ENCODE assay signal across 11 cellular contexts in the genomic region with DNA sequence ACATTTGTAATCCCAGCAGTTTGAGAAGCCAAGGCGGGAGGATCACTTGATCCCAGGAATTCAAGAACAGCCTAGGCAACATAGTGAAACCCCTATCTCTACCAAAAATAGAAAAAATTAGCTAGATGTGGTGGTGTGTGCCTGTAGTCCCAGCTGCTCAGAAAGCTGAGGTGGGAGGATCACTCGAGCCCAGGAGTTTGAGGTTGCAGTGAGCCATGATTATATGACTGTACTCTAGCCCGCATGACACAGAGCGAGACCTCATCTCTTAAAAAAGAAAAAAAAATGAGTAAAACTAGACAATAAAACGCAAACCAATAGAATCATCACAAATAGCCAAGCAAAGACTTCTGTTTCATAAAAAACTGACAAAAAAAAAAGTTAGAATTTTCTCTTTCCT. TPM values are rescaled to one million over a fixed set of nuclear protein-coding genes. Genes with fewer than 3 reads are reported as not detected.
A peak's percentile ranks its signal among the peaks of the same experiment; 100 is the strongest.
DNase-seq lines count a peak whose midpoint lies in the region; ATAC-seq lines count a peak whose summit lies in the region.
"Had no signal": no experiment of that assay in that cellular context is flagged by ENCODE, and none has a peak within 500 bp of the region (broad histone marks: within the 10 kb centered on the region; RNA-seq: fewer than 3 reads in every experiment).

No MANE protein-coding gene starts in this region.

- H2BK15ac ChIP-seq in mesendoderm (replicated peaks; ENCODE audit: low read depth), result no peak overlapping the region

- H3K4me1 Mint-ChIP-seq in activated CD4-positive, alpha-beta T cell treated with anti-CD3 and anti-CD28 coated beads for 36 hours, result peaks cover 40% of the 10 kb centered on the region

- ATAC-seq in activated CD4-positive, alpha-beta T cell treated with anti-CD3 and anti-CD28 coated beads for 36 hours, result peak; percentile 82
- ATAC-seq in HG02642 (IDR thresholded peaks at IDR 0.05; ENCODE audit: poor library complexity, unreplicated experiment), result peak; percentile 85

- no peaks in the 10 kb centered on the region for H3K79me2 ChIP-seq in mesendoderm (ENCODE audit: control insufficient read depth, insufficient read depth, low read length)

- intact Hi-C loops in activated CD4-positive, alpha-beta T cell treated with anti-CD3 and anti-CD28 coated beads for 36 hours (cut with DNase I, micrococcal nuclease), result loop anchor here (1.0 to 5.0 kb wide), 8 partner anchors 21 to 714 kb away; a partner anchor contains a TSS

- H4K8ac ChIP-seq in mesendoderm (ENCODE audit: low read depth, low read length), result no peak overlapping the region

- WGBS in mesendoderm (ENCODE audit: extremely low coverage, insufficient coverage, low lambda C conversion rate), result no CpG with 5 or more reads among the region's 5 CpGs

- no peaks in the 10 kb centered on the region for H3K36me3 ChIP-seq in mesendoderm (ENCODE audit: control insufficient read depth, insufficient read depth, low read length)

- POLR2A ChIA-PET in activated CD4-positive, alpha-beta T cell treated with anti-CD3 and anti-CD28 coated beads for 36 hours (lab: Charles Lee), result interaction anchor here (0.6 to 1.1 kb wide), 4 partner anchors 21 to 559 kb away, joined by 3 to 8 read pairs (median 6); a partner anchor contains a TSS

- H2BK120ac ChIP-seq in mesendoderm (ENCODE audit: low read depth, low read length), result no peak overlapping the region

- H3K18ac ChIP-seq in mesendoderm (ENCODE audit: low read length), result no peak overlapping the region

- H3K36me3 Mint-ChIP-seq in activated CD4-positive, alpha-beta T cell treated with anti-CD3 and anti-CD28 coated beads for 36 hours (ENCODE audit: low read depth), result peaks cover 31% of the 10 kb centered on the region

- H3K4me3 Mint-ChIP-seq in activated CD4-positive, alpha-beta T cell treated with anti-CD3 and anti-CD28 coated beads for 36 hours, result no peak overlapping the region

- H3K56ac ChIP-seq in mesendoderm (ENCODE audit: low read length), result no peak overlapping the region

- H3K23ac ChIP-seq in mesendoderm (ENCODE audit: low read length), result no peak overlapping the region

- H2BK5ac ChIP-seq in mesendoderm (ENCODE audit: low read length), result no peak overlapping the region

- no peak overlapping the region for H3K27ac Mint-ChIP-seq in activated CD4-positive, alpha-beta T cell treated with anti-CD3 and anti-CD28 coated beads for 36 hours

- no peaks in the 10 kb centered on the region for H3K4me1 ChIP-seq in mesendoderm (ENCODE audit: control insufficient read depth, low read depth, low read length)

- H3K4me2 ChIP-seq in mesendoderm (ENCODE audit: low read length), result no peak overlapping the region

- H3K4me3 ChIP-seq in mesendoderm (ENCODE audit: low read length), result no peak overlapping the region

- DNase-seq in activated CD4-positive, alpha-beta T cell treated with anti-CD3 and anti-CD28 coated beads for 36 hours, result peak; percentile 83
- no peak for DNase-seq in activated CD4-positive, alpha-beta T cell treated with anti-CD3 and anti-CD28 coated beads, Interleukin-2, amount 50 U/mL, for 1 hour
- DNase-seq in LHCN-M2 (ENCODE audit: low read depth) (peak; percentile 53), cerebellum (ENCODE audit: low spot score) (no peak), A172 (ENCODE audit: low spot score) (no peak), mesendoderm (no peak)
- peak; percentile 27 to 29 for DNase-seq in stimulated activated CD4-positive, alpha-beta T cell treated with anti-CD3 and anti-CD28 coated beads, Interleukin-4, amount 100 ng/mL, for 4 hours
- DNase-seq: NCI-H69 had no signal

- no peaks in the 10 kb centered on the region for H3K27me3 ChIP-seq in mesendoderm (ENCODE audit: insufficient read depth, low read length, poor library complexity)
- H3K27me3 ChIP-seq: neutrophil had no signal

- H3K9ac ChIP-seq in mesendoderm (ENCODE audit: low read length), result no peak overlapping the region

- no peaks in the 10 kb centered on the region for H3K9me3 Mint-ChIP-seq in activated CD4-positive, alpha-beta T cell treated with anti-CD3 and anti-CD28 coated beads for 36 hours (ENCODE audit: low read depth)

- H3K4ac ChIP-seq in mesendoderm (ENCODE audit: low read depth, low read length), result no peak overlapping the region

- no peaks in the 10 kb centered on the region for H3K79me1 ChIP-seq in mesendoderm (ENCODE audit: low read length)

- no peaks in the 10 kb centered on the region for H3K27me3 Mint-ChIP-seq in activated CD4-positive, alpha-beta T cell treated with anti-CD3 and anti-CD28 coated beads for 36 hours

- no peak overlapping the region for H3K27ac ChIP-seq in mesendoderm (ENCODE audit: low read depth, low read length)
- H3K27ac ChIP-seq: neutrophil, VCaP had no signal

- CTCF ChIA-PET in activated CD4-positive, alpha-beta T cell treated with anti-CD3 and anti-CD28 coated beads for 36 hours (lab: Charles Lee), result interaction anchor here (1.1 to 2.0 kb wide), 3 partner anchors 11 to 68 kb away, joined by 3 to 11 read pairs (median 4); no protein-coding TSS in a partner anchor

- no peak overlapping the region for H2AK5ac ChIP-seq in mesendoderm (ENCODE audit: low read length)

- H4K5ac ChIP-seq in mesendoderm (ENCODE audit: low read length), result no peak overlapping the region

RNA-seq across cellular contexts. Expression of a gene that starts 21.8 kb away (rescaled TPM):
- total RNA-seq in activated CD4-positive, alpha-beta T cell treated with anti-CD3 and anti-CD28 coated beads for 36 hours, result 10 to 100 TPM; 45.0 to 59.9 TPM
- total RNA-seq in LHCN-M2 (2014; rRNA removed) (33.4 and 60.7 TPM in 2 replicates), cerebellum (59.6 TPM)
- polyA plus RNA-seq in LHCN-M2 (2012), result 52.7 TPM
- total RNA-seq in A172 (2014; rRNA removed; shearing (Covaris generic)), result 145 and 150 TPM in 2 replicates
- 22.4 TPM for polyA plus RNA-seq in mesendoderm (2013, experiment 1 of 2)
- 23.4 TPM for polyA plus RNA-seq in mesendoderm (2013, experiment 2 of 2)

RNA-seq across cellular contexts. Expression of a gene that starts 53.3 kb away (rescaled TPM):
- total RNA-seq in activated CD4-positive, alpha-beta T cell treated with anti-CD3 and anti-CD28 coated beads for 36 hours, result under 1 TPM; 0.80 to 0.86 TPM
- total RNA-seq in LHCN-M2 (2014; rRNA removed) (2.0 TPM in 2 replicates), cerebellum (9.1 TPM)
- 0.58 TPM for polyA plus RNA-seq in LHCN-M2 (2012)
- total RNA-seq in A172 (2014; rRNA removed; shearing (Covaris generic)), result 0.34 and 0.52 TPM in 2 replicates
- polyA plus RNA-seq in mesendoderm (2013, experiment 1 of 2), result 0.51 TPM
- 0.66 TPM for polyA plus RNA-seq in mesendoderm (2013, experiment 2 of 2)

Comparison
In these comparisons a context has a peak if more than half of its experiments do, and no peak if none do; other contexts are left out.
1. DNase-seq: peak in activated CD4-positive, alpha-beta T cell treated with anti-CD3 and anti-CD28 coated beads for 36 hours (single experiment), LHCN-M2 (single experiment) and stimulated activated CD4-positive, alpha-beta T cell treated with anti-CD3 and anti-CD28 coated beads, Interleukin-4, amount 100 ng/mL, for 4 hours (2 of 2); none in activated CD4-positive, alpha-beta T cell treated with anti-CD3 and anti-CD28 coated beads, Interleukin-2, amount 50 U/mL, for 1 hour (single experiment), cerebellum (single experiment), A172 (single experiment) and mesendoderm (single experiment).